Comparison of ENCODE assay signal across 8 cellular contexts in genomic region chr13:102591988-102592781, GRCh38. TPM values are rescaled to one million over a fixed set of nuclear protein-coding genes. Genes with fewer than 3 reads are reported as not detected.
DNase-seq lines count a peak whose midpoint lies in the region; ATAC-seq and TF ChIP-seq lines count a peak whose summit lies in the region.

No MANE protein-coding gene starts in this region.

- no peaks in the 10 kb centered on the region for H3K9me3 ChIP-seq in liver (ENCODE audit: control insufficient read depth in 4 of 4, low read length in 3 of 4)

- peaks cover 11% of the 10 kb centered on the region for H3K36me3 Mint-ChIP-seq in activated CD4-positive, alpha-beta T cell treated with anti-CD3 and anti-CD28 coated beads, Interleukin-2, amount 10 ng/mL, durations not matched to agents 7 days and 5 days (ENCODE audit: low read depth)

- peak; percentile 49 for TF ChIP-seq CTCF in liver (IDR thresholded peaks at IDR 0.05; ENCODE audit: low read depth, low read length, missing input control)

- under 1% methylated on average over 36 of the region's 36 CpGs for WGBS in liver

- H3K27me3 ChIP-seq in liver (ENCODE audit: control insufficient read depth in 4 of 4, insufficient read depth in 4 of 4, low read length in 3 of 4) = no peaks in the 10 kb centered on the region

- CTCF ChIA-PET in activated CD4-positive, alpha-beta T cell treated with anti-CD3 and anti-CD28 coated beads, Interleukin-2, amount 10 ng/mL, durations not matched to agents 7 days and 5 days (lab: Charles Lee) = interaction anchor here (0.7 to 2.0 kb wide), 9 partner anchors 10 to 256 kb away, joined by 3 to 9 read pairs (median 5); partner anchors contain the start of gene ERCC5

- ATAC-seq in GM18870 (IDR thresholded peaks at IDR 0.05; ENCODE audit: unreplicated experiment) = peak; percentile 49
- peak; percentile 34 for ATAC-seq in HG03108 (IDR thresholded peaks at IDR 0.05; ENCODE audit: unreplicated experiment)

- peaks cover 0 to 19% (median 14%) of the 10 kb centered on the region in 4 donors for H3K4me1 ChIP-seq in liver (ENCODE audit: control insufficient read depth in 4 of 4, insufficient read depth in 4 of 4, low read length in 3 of 4)

- no peaks in the 10 kb centered on the region for H3K9me3 Mint-ChIP-seq in activated CD4-positive, alpha-beta T cell treated with anti-CD3 and anti-CD28 coated beads, Interleukin-2, amount 10 ng/mL, durations not matched to agents 7 days and 5 days

- H3K4me1 Mint-ChIP-seq in activated CD4-positive, alpha-beta T cell treated with anti-CD3 and anti-CD28 coated beads, Interleukin-2, amount 10 ng/mL, durations not matched to agents 7 days and 5 days = peaks cover 46% of the 10 kb centered on the region

- H3K36me3 ChIP-seq in liver (ENCODE audit: control insufficient read depth in 4 of 4, insufficient read depth in 3 of 4, low read depth in 1 of 4, low read length in 3 of 4) = no peaks in the 10 kb centered on the region

- H3K9ac ChIP-seq in liver (ENCODE audit: low read depth in 1 of 2, low read length in 2 of 2) = no peak overlapping the region

- DNase-seq in AG08396 (ENCODE audit: low spot score) (peak; percentile 60), NCI-H345 (lab: John Stamatoyannopoulos, UW) (peak; percentile 84), dermis blood vessel endothelial cell (peak; percentile 91)
- peak; percentile 88 for DNase-seq in activated CD4-positive, alpha-beta T cell treated with anti-CD3 and anti-CD28 coated beads, Interleukin-2, amount 10 ng/mL, durations not matched to agents 7 days and 5 days
- peak; percentile 87 for DNase-seq in stimulated activated CD4-positive, alpha-beta T cell treated with anti-CD3 and anti-CD28 coated beads, Interleukin-4, amount 100 ng/mL, for 24 hours

- H3K27ac ChIP-seq in liver (ENCODE audit: low read depth in 1 of 2, low read length in 2 of 2) = peak overlapping the region; percentile 19 to 34

- peak overlapping the region; percentile 90 for H3K4me3 Mint-ChIP-seq in activated CD4-positive, alpha-beta T cell treated with anti-CD3 and anti-CD28 coated beads, Interleukin-2, amount 10 ng/mL, durations not matched to agents 7 days and 5 days

- no peaks in the 10 kb centered on the region for H3K27me3 Mint-ChIP-seq in activated CD4-positive, alpha-beta T cell treated with anti-CD3 and anti-CD28 coated beads, Interleukin-2, amount 10 ng/mL, durations not matched to agents 7 days and 5 days

- POLR2A ChIA-PET in activated CD4-positive, alpha-beta T cell treated with anti-CD3 and anti-CD28 coated beads, Interleukin-2, amount 10 ng/mL, durations not matched to agents 7 days and 5 days (lab: Charles Lee) = interaction anchor here (1.5 to 1.6 kb wide), 2 partner anchors 181 to 253 kb away, joined by 4 to 8 read pairs; partner anchors contain the start of genes ERCC5 and TEX30

- TF ChIP-seq RAD21 in liver (IDR thresholded peaks at IDR 0.05) = peak; percentile 77 to 84

- peak overlapping the region; percentile 38 to 61 (median 60) for H3K4me3 ChIP-seq in liver (ENCODE audit: low read depth in 1 of 3, low read length in 3 of 3)

- H3K27ac Mint-ChIP-seq in activated CD4-positive, alpha-beta T cell treated with anti-CD3 and anti-CD28 coated beads, Interleukin-2, amount 10 ng/mL, durations not matched to agents 7 days and 5 days = peak overlapping the region; percentile 97

TF ChIP-seq in liver, 16 proteins besides CTCF, POLR2A, EP300 and RAD21:
- peak in 1 of 2 donors; percentile 19 for TF ChIP-seq RXRA (IDR thresholded peaks at IDR 0.05)
- TF ChIP-seq HNF4A (conservative IDR thresholded peaks at IDR 0.05) = peak; percentile 48 to 62
- peak; percentile 23 for TF ChIP-seq FOXA1 (IDR thresholded peaks at IDR 0.05)
- TF ChIP-seq EGR1 (IDR thresholded peaks at IDR 0.05; ENCODE audit: low read depth in 2 of 2) = peak; percentile 37 to 59
- TF ChIP-seq MAX (IDR thresholded peaks at IDR 0.05) = peak; percentile 39
- peak; percentile 43 for TF ChIP-seq YY1 (IDR thresholded peaks at IDR 0.05)
- no peak for TF ChIP-seq GABPA (IDR thresholded peaks at IDR 0.05 in 1 of 2, conservative IDR thresholded peaks at IDR 0.05 in 1 of 2)
- peak; percentile 60 for TF ChIP-seq ATF3 (IDR thresholded peaks at IDR 0.05)
- no peak for TF ChIP-seq TAF1 (conservative IDR thresholded peaks at IDR 0.05)
- no peak for TF ChIP-seq HNF4G (IDR thresholded peaks at IDR 0.05)
- no peak for TF ChIP-seq ZBTB33 (IDR thresholded peaks at IDR 0.05)

RNA-seq across cellular contexts. Expression of gene TPP2, which starts 4.6 kb away (rescaled TPM):
- total RNA-seq in activated CD4-positive, alpha-beta T cell treated with anti-CD3 and anti-CD28 coated beads, Interleukin-2, amount 10 ng/mL, durations not matched to agents 7 days and 5 days = 100 to 1,000 TPM in 1 of 2 experiments, 10 to 100 TPM in 1; 95.9 to 115 TPM
- 61.1 and 75.2 TPM in 2 replicates for total RNA-seq in dermis blood vessel endothelial cell
- 10 to 100 TPM; 28.2 to 55.6 TPM for total RNA-seq in liver
- 10 to 100 TPM; 14.0 to 16.6 TPM for polyA plus RNA-seq in liver

Comparison
In these comparisons a context has a peak if more than half of its experiments do, and no peak if none do; other contexts are left out.
1. Peak in every context shown above with its lines: DNase-seq, ATAC-seq, H3K4me3 ChIP-seq and H3K27ac ChIP-seq.